ENCODE assay signal across 21 cellular contexts in genomic region chr22:39731881-39732555, GRCh38.
DNase-seq lines count a peak whose midpoint lies in the region; ATAC-seq and TF ChIP-seq lines count a peak whose summit lies in the region.
"Had no signal": no experiment of that assay in that cellular context is flagged by ENCODE, and none has a peak within 500 bp of the region (broad histone marks: within the 10 kb centered on the region; RNA-seq: fewer than 3 reads in every experiment).

No MANE protein-coding gene starts in this region.

- no peak overlapping the region for H2BK5ac ChIP-seq in neuronal stem cell (ENCODE audit: low read length)

- H2AK5ac ChIP-seq in neuronal stem cell (ENCODE audit: low read depth, low read length): peak overlapping the region; percentile 41

- no peak for TF ChIP-seq POLR2A in HCT116 (IDR thresholded peaks at IDR 0.05; ENCODE audit: borderline replicate concordance, extremely low read depth, insufficient read depth, insufficient read length)

- RAD21 ChIA-PET in HCT116 (lab: Charles Lee; ENCODE audit: low non-redundant PET in 1 of 2, low total read pairs in 2 of 2, uncharacterized antibody in 2 of 2, unreplicated experiment in 2 of 2): no interaction called here

- no peak overlapping the region for H2BK15ac ChIP-seq in neuronal stem cell (ENCODE audit: low read length)

- H4K91ac ChIP-seq in neuronal stem cell (ENCODE audit: low read depth, low read length, poor library complexity): no peak overlapping the region

- H3K4ac ChIP-seq in neuronal stem cell (ENCODE audit: low read length): no peak overlapping the region

- no peaks in the 10 kb centered on the region for H3K79me2 ChIP-seq in HCT116 (ENCODE audit: insufficient read depth, low read length)

- ATAC-seq in HCT116: 0 out of 2 replicates have a peak, but pooled peaks have one; percentile 27
- no peak for ATAC-seq in GM21423 (IDR thresholded peaks at IDR 0.05; ENCODE audit: unreplicated experiment)
- ATAC-seq: activated naive CD4-positive, alpha-beta T cell treated with anti-CD3 and anti-CD28 coated beads, Interleukin-2, amount 50 U/mL, for 72 hours; psoas muscle had no signal

- H3K79me1 ChIP-seq in neuronal stem cell (ENCODE audit: low read depth, low read length): no peaks in the 10 kb centered on the region

- no peaks in the 10 kb centered on the region for H3K9me2 ChIP-seq in HCT116 (ENCODE audit: insufficient read depth)
- H3K9me2 ChIP-seq: SK-N-SH had no signal

- H3K9ac ChIP-seq in HCT116 (ENCODE audit: low read length): no peak overlapping the region
- H3K9ac ChIP-seq in neuronal stem cell (ENCODE audit: low read depth, low read length, poor library complexity): no peak overlapping the region
- H3K9ac ChIP-seq: SK-N-SH had no signal

- H3K27ac ChIP-seq in HCT116 (ENCODE audit: low read depth, low read length): no peak overlapping the region
- H3K27ac ChIP-seq in neuronal stem cell (replicated peaks; ENCODE audit: low read length): no peak overlapping the region
- H3K27ac ChIP-seq: dorsolateral prefrontal cortex, HL-60, psoas muscle, RWPE1 had no signal

- H3K4me1 ChIP-seq in HCT116 (ENCODE audit: control insufficient read depth in 1 of 2, insufficient read depth in 2 of 2, low read length in 2 of 2) (no peaks in the 10 kb centered on the region), neuronal stem cell (ENCODE audit: control insufficient read depth in 2 of 2, insufficient read depth in 1 of 2, low read depth in 1 of 2, low read length in 2 of 2) (peaks cover 0 to 6% of the 10 kb centered on the region in 2 donors)
- H3K4me1 ChIP-seq: psoas muscle had no signal

- peak overlapping the region; percentile 4 for H2BK12ac ChIP-seq in neuronal stem cell (ENCODE audit: low read length)

- POLR2A ChIA-PET in HCT116 (lab: Charles Lee): no interaction called here

- H3K4me2 ChIP-seq in HCT116 (ENCODE audit: low read length) (no peak overlapping the region), neuronal stem cell (ENCODE audit: insufficient read depth, low read length, poor library complexity, severe bottlenecking) (no peak overlapping the region)
- H3K4me2 ChIP-seq: SK-N-SH had no signal

- H3K27me3 ChIP-seq in HCT116 (ENCODE audit: insufficient read depth, low read length): no peaks in the 10 kb centered on the region
- peaks cover 0 to 8% (median 2%) of the 10 kb centered on the region in 3 experiments for H3K27me3 ChIP-seq in neuronal stem cell (ENCODE audit: control insufficient read depth in 3 of 3, insufficient read depth in 3 of 3, low read depth in 1 of 3, low read length in 3 of 3)

- H3K18ac ChIP-seq in neuronal stem cell (ENCODE audit: low read length): peak overlapping the region; percentile 15

- H3K36me3 ChIP-seq in HCT116 (ENCODE audit: control insufficient read depth in 1 of 2, insufficient read depth in 2 of 2, low read length in 2 of 2) (no peaks in the 10 kb centered on the region), neuronal stem cell (replicated peaks in 1 of 2; ENCODE audit: control insufficient read depth in 2 of 2, insufficient read depth in 2 of 2, low read length in 2 of 2) (no peaks in the 10 kb centered on the region)

- TF ChIP-seq RAD21 in HCT116 (IDR thresholded peaks at IDR 0.05; ENCODE audit: low read depth): no peak

- H3K9me3 ChIP-seq in HCT116 (ENCODE audit: control insufficient read depth in 1 of 2, insufficient read depth in 1 of 2, low read depth in 1 of 2, low read length in 2 of 2) (no peaks in the 10 kb centered on the region), neuronal stem cell (replicated peaks in 1 of 2; ENCODE audit: control insufficient read depth in 2 of 2, insufficient read depth in 1 of 2, low read depth in 1 of 2, low read length in 2 of 2) (peaks cover 0 to 2% of the 10 kb centered on the region in 2 donors)
- H3K9me3 ChIP-seq: psoas muscle, SK-N-SH had no signal

- H4K8ac ChIP-seq in neuronal stem cell (ENCODE audit: low read depth, low read length): no peak overlapping the region

- intact Hi-C loops in HCT116 (cut with micrococcal nuclease): no loop called here

- peak; percentile 17 for DNase-seq in NCI-H2107 treated with DMSO at 0.1 percent for 48 hours (lab: John Stamatoyannopoulos, UW; ENCODE audit: unreplicated experiment)
- no peak for DNase-seq in NCI-H2107 (lab: John Stamatoyannopoulos, UW)
- DNase-seq in HCT116 (ENCODE audit: low read depth, low spot score): no peak
- DNase-seq in SHP77 treated with DMSO at 0.1 percent for 48 hours (lab: John Stamatoyannopoulos, UW): peak; percentile 49
- DNase-seq in neuronal stem cell (ENCODE audit: low spot score): no peak
- no peak for DNase-seq in SW 1271 (lab: John Stamatoyannopoulos, UW)
- DNase-seq in nucleus accumbens (lab: John Stamatoyannopoulos, UW): no peak
- DNase-seq: 8988T; activated CD4-positive, alpha-beta T cell treated with anti-CD3 and anti-CD28 coated beads, Interleukin-2, amount 50 U/mL, for 1 hour; caudate nucleus; CD8-positive, alpha-beta memory T cell; DMS53; dorsolateral prefrontal cortex; glutamatergic neuron; psoas muscle; SK-N-SH; T-helper 2 cell had no signal

- no peak overlapping the region for H3K14ac ChIP-seq in neuronal stem cell (ENCODE audit: low read length)

- H3K23ac ChIP-seq in neuronal stem cell (ENCODE audit: low read depth, low read length, poor library complexity): peak overlapping the region; percentile 17

- BruUV-seq in HCT116 (replicated peaks; lab: Mats Ljungman, UMichigan): no TSS peak

- no CpG with 5 or more reads among the region's 12 CpGs for WGBS in neuronal stem cell (ENCODE audit: extremely low coverage in 2 of 2, insufficient read length in 2 of 2, insufficient replicate concordance in 1 of 2), 2 donors

- H3K4me3 ChIP-seq in HCT116 (replicated peaks in 1 of 2; ENCODE audit: low read depth in 1 of 2, low read length in 2 of 2) (no peak overlapping the region), neuronal stem cell (ENCODE audit: low read length in 2 of 2) (no peak overlapping the region)
- H3K4me3 ChIP-seq: dorsolateral prefrontal cortex, psoas muscle had no signal

- no peak for TF ChIP-seq CTCF in HCT116 (IDR thresholded peaks at IDR 0.05 in 2 of 3, conservative IDR thresholded peaks at IDR 0.05 in 1 of 3; ENCODE audit: borderline replicate concordance in 1 of 3, insufficient read depth in 1 of 3, low read depth in 2 of 3, low read length in 2 of 3)

- H2BK120ac ChIP-seq in neuronal stem cell (ENCODE audit: low read depth, low read length): no peak overlapping the region

- H4K20me1 ChIP-seq in HCT116 (ENCODE audit: insufficient read depth): no peaks in the 10 kb centered on the region

- no peak overlapping the region for H2AFZ ChIP-seq in HCT116 (ENCODE audit: low read depth, low read length, poor library complexity, severe bottlenecking)
- no peak overlapping the region for H2AFZ ChIP-seq in neuronal stem cell (ENCODE audit: low read length)

- CTCF ChIA-PET in HCT116 (lab: Charles Lee): no interaction called here

TF ChIP-seq in HCT116, 20 proteins besides CTCF, POLR2A, EP300 and RAD21:
- TF ChIP-seq ZBTB33 (IDR thresholded peaks at IDR 0.05; ENCODE audit: extremely low read depth, insufficient replicate concordance, low read length) (no peak), REST (IDR thresholded peaks at IDR 0.05; ENCODE audit: low read depth) (no peak), EZH2 (IDR thresholded peaks at IDR 0.05) (no peak), JUND (IDR thresholded peaks at IDR 0.05) (no peak), SIN3A (IDR thresholded peaks at IDR 0.05; ENCODE audit: low read depth) (no peak), SP1 (IDR thresholded peaks at IDR 0.05; ENCODE audit: low read depth) (no peak), CEBPB (IDR thresholded peaks at IDR 0.05; ENCODE audit: low read depth) (no peak), ELF1 (IDR thresholded peaks at IDR 0.05; ENCODE audit: borderline replicate concordance, low read depth) (no peak)

Comparison
In these comparisons a context has a peak if more than half of its experiments do, and no peak if none do; other contexts are left out.
1. DNase-seq: peak in NCI-H2107 treated with DMSO at 0.1 percent for 48 hours (single experiment) and SHP77 treated with DMSO at 0.1 percent for 48 hours (single experiment); none in NCI-H2107 (single experiment), HCT116 (single experiment), neuronal stem cell (single experiment), SW 1271 (0 of 2) and nucleus accumbens (0 of 56).